Comparison of ENCODE assay signal across 14 cellular contexts in the genomic region with DNA sequence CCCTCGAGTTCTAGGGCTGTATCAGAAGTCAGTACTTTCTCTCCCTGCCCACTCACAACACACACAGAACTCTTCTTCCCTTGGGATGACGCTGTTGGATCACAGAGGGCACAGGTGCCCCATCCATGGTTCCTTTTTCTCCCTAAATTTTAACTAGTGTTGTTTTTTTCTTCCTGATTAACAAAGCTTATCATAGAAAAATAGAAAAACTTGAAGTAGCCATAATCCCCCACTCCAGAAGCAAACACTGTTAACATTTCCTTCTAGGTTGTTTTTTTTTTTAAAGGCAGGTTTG. TPM values are rescaled to one million over a fixed set of nuclear protein-coding genes. Genes with fewer than 3 reads are reported as not detected.
DNase-seq lines count a peak whose midpoint lies in the region; ATAC-seq and TF ChIP-seq lines count a peak whose summit lies in the region.
"Had no signal": no experiment of that assay in that cellular context is flagged by ENCODE, and none has a peak within 500 bp of the region (broad histone marks: within the 10 kb centered on the region; RNA-seq: fewer than 3 reads in every experiment).

No MANE protein-coding gene starts in this region.

- H3K9ac ChIP-seq in subcutaneous abdominal adipose tissue (ENCODE audit: low read length in 5 of 5): no peak overlapping the region
- H3K9ac ChIP-seq: KMS-11 had no signal

- H3K27ac Mint-ChIP-seq in CD8-positive, alpha-beta memory T cell: no peak overlapping the region
- peak overlapping the region; percentile 59 for H3K27ac Mint-ChIP-seq in glutamatergic neuron (ENCODE audit: unreplicated experiment)
- H3K27ac Mint-ChIP-seq: CD4-positive, alpha-beta T cell had no signal

- intact Hi-C loops in left colon (cut with DNase I, micrococcal nuclease): no loop called here

- no peaks in the 10 kb centered on the region for H3K4me1 Mint-ChIP-seq in CD8-positive, alpha-beta memory T cell
- peaks cover 12% of the 10 kb centered on the region for H3K4me1 Mint-ChIP-seq in glutamatergic neuron (ENCODE audit: low read depth, unreplicated experiment)

- H3K27me3 ChIP-seq in CD8-positive, alpha-beta memory T cell (ENCODE audit: insufficient read depth, low read length, poor library complexity, severe bottlenecking): no peaks in the 10 kb centered on the region
- peaks cover 0 to 2% (median 0%) of the 10 kb centered on the region in 5 donors for H3K27me3 ChIP-seq in subcutaneous abdominal adipose tissue (ENCODE audit: control insufficient read depth in 5 of 5, insufficient read depth in 4 of 5, low read length in 5 of 5)

- ATAC-seq in left colon: no peak

- H3K27ac ChIP-seq in CD8-positive, alpha-beta memory T cell (ENCODE audit: low read depth, low read length): peak overlapping the region; percentile 43
- peak overlapping the region; percentile 86 for H3K27ac ChIP-seq in angular gyrus (ENCODE audit: low read depth, low read length)
- peak overlapping the region; percentile 54 for H3K27ac ChIP-seq in subcutaneous abdominal adipose tissue (ENCODE audit: low read depth, low read length)
- H3K27ac ChIP-seq: KMS-11 had no signal

- no peaks in the 10 kb centered on the region for H3K9me3 Mint-ChIP-seq in CD8-positive, alpha-beta memory T cell
- peaks cover 3% of the 10 kb centered on the region for H3K9me3 Mint-ChIP-seq in glutamatergic neuron (ENCODE audit: unreplicated experiment)
- H3K9me3 Mint-ChIP-seq: CD4-positive, alpha-beta T cell had no signal

- TF ChIP-seq CTCF in glutamatergic neuron (IDR thresholded peaks at IDR 0.05; ENCODE audit: partially characterized antibody, unreplicated experiment): no peak

- DNase-seq in CD8-positive, alpha-beta memory T cell: no peak
- DNase-seq in glutamatergic neuron (no peak), NCI-H187 (lab: John Stamatoyannopoulos, UW) (no peak), left colon (no peak), foreskin melanocyte (no peak)
- DNase-seq: Calu3; CD4-positive, alpha-beta T cell; DMS53; GOT3; NCI-H1092; NCI-H524 had no signal

- H3K4me3 ChIP-seq in CD8-positive, alpha-beta memory T cell (ENCODE audit: low read length): no peak overlapping the region
- no peak overlapping the region for H3K4me3 ChIP-seq in subcutaneous abdominal adipose tissue (ENCODE audit: low read depth in 1 of 5, low read length in 5 of 5)

- no peak overlapping the region for H3K4me3 Mint-ChIP-seq in CD8-positive, alpha-beta memory T cell
- no peak overlapping the region for H3K4me3 Mint-ChIP-seq in glutamatergic neuron (ENCODE audit: unreplicated experiment)
- H3K4me3 Mint-ChIP-seq: CD4-positive, alpha-beta T cell had no signal

- peaks cover 0 to 2% (median 0%) of the 10 kb centered on the region in 3 donors for H3K36me3 Mint-ChIP-seq in CD8-positive, alpha-beta memory T cell
- no peaks in the 10 kb centered on the region for H3K36me3 Mint-ChIP-seq in glutamatergic neuron (ENCODE audit: unreplicated experiment)

- POLR2A ChIA-PET in CD8-positive, alpha-beta memory T cell (lab: Charles Lee): no interaction called here

- H3K36me3 ChIP-seq in CD8-positive, alpha-beta memory T cell (ENCODE audit: insufficient read depth, low read length): no peaks in the 10 kb centered on the region
- H3K36me3 ChIP-seq in subcutaneous abdominal adipose tissue (ENCODE audit: control insufficient read depth in 5 of 5, insufficient read depth in 5 of 5, low read length in 5 of 5): no peaks in the 10 kb centered on the region

- no peaks in the 10 kb centered on the region for H3K9me3 ChIP-seq in CD8-positive, alpha-beta memory T cell (ENCODE audit: low read length)
- no peaks in the 10 kb centered on the region for H3K9me3 ChIP-seq in subcutaneous abdominal adipose tissue (ENCODE audit: control insufficient read depth in 5 of 5, low read length in 5 of 5)

- CTCF ChIA-PET in CD8-positive, alpha-beta memory T cell (lab: Charles Lee): no interaction called here

- peaks cover 3 to 6% of the 10 kb centered on the region in 2 donors for H3K27me3 Mint-ChIP-seq in CD8-positive, alpha-beta memory T cell
- peaks cover 5% of the 10 kb centered on the region for H3K27me3 Mint-ChIP-seq in glutamatergic neuron (ENCODE audit: unreplicated experiment)
- H3K27me3 Mint-ChIP-seq: CD4-positive, alpha-beta T cell had no signal

- H3K4me1 ChIP-seq in CD8-positive, alpha-beta memory T cell (ENCODE audit: insufficient read depth, low read length): no peaks in the 10 kb centered on the region
- peaks cover 3 to 97% (median 51%) of the 10 kb centered on the region in 5 donors for H3K4me1 ChIP-seq in subcutaneous abdominal adipose tissue (ENCODE audit: control insufficient read depth in 5 of 5, insufficient read depth in 5 of 5, low read length in 5 of 5)

RNA-seq across cellular contexts. Expression of gene NAV1, which starts 27.5 kb away (rescaled TPM):
- total RNA-seq in CD8-positive, alpha-beta memory T cell: under 1 TPM; 0.77 to 0.95 TPM
- 1.8 TPM for polyA plus RNA-seq in CD8-positive, alpha-beta memory T cell
- total RNA-seq in glutamatergic neuron (ENCODE audit: unreplicated experiment): 124 TPM
- 10 to 100 TPM; 13.6 to 25.1 TPM for total RNA-seq in left colon

RNA-seq across cellular contexts. Expression of gene CSRP1, which starts 59.6 kb away (rescaled TPM):
- total RNA-seq in CD8-positive, alpha-beta memory T cell: 10 to 100 TPM; 66.9 to 67.6 TPM
- 65.0 TPM for polyA plus RNA-seq in CD8-positive, alpha-beta memory T cell
- total RNA-seq in glutamatergic neuron (ENCODE audit: unreplicated experiment) (6.2 TPM), left colon (100 to 1,000 TPM; 131 to 355 TPM)

Comparison
In these comparisons a context has a peak if more than half of its experiments do, and no peak if none do; other contexts are left out.
1. RNA of gene NAV1, which starts 27.5 kb away (total RNA-seq): 124 TPM in glutamatergic neuron (single experiment) and 13.6 to 25.1 TPM in left colon; 0.77 to 0.95 TPM in CD8-positive, alpha-beta memory T cell; every median in the first group is over 4 times any median in the second.
2. Peak in every context shown above with its lines, with median percentiles within 50 percentile points of each other: H3K27ac ChIP-seq.